In genomic region chr16:346587-346986, GRCh38 we compare ENCODE assay signal across 17 cellular contexts. TPM values are rescaled to one million over a fixed set of nuclear protein-coding genes. Genes with fewer than 3 reads are reported as not detected.
DNase-seq lines count a peak whose midpoint lies in the region; TF ChIP-seq lines count a peak whose summit lies in the region.
"Had no signal": no experiment of that assay in that cellular context is flagged by ENCODE, and none has a peak within 500 bp of the region (broad histone marks: within the 10 kb centered on the region; RNA-seq: fewer than 3 reads in every experiment).

No MANE protein-coding gene starts in this region.

- H3K9me3 ChIP-seq in H9 (ENCODE audit: control insufficient read depth, low read depth, low read length) (no peaks in the 10 kb centered on the region), osteoblast (ENCODE audit: low read depth, low read length) (no peaks in the 10 kb centered on the region), Karpas-422 (ENCODE audit: low read length) (no peaks in the 10 kb centered on the region)
- H3K9me3 ChIP-seq: BE2C, gastrocnemius medialis, SJSA1 had no signal

- H3K9ac ChIP-seq in H9 (ENCODE audit: extremely low read depth, insufficient read length, low read length) (no peak overlapping the region), Karpas-422 (ENCODE audit: low read length) (no peak overlapping the region)

- H3K9me3 Mint-ChIP-seq in H9 = no peaks in the 10 kb centered on the region

- H3K56ac ChIP-seq in H9 (ENCODE audit: insufficient read length, low read depth, low read length) = no peak overlapping the region

- H3K27ac ChIP-seq in H9 (ENCODE audit: insufficient read length, low read depth, low read length) (no peak overlapping the region), RWPE1 (peak overlapping the region; percentile 77), epithelial cell of prostate (peak overlapping the region; percentile 41), osteoblast (ENCODE audit: low read depth, low read length) (no peak overlapping the region), Karpas-422 (ENCODE audit: low read length) (no peak overlapping the region)
- H3K27ac ChIP-seq: gastrocnemius medialis, SJSA1 had no signal

- peaks cover 7% of the 10 kb centered on the region for H3K79me1 ChIP-seq in H9 (ENCODE audit: insufficient read depth, low read depth, low read length, poor library complexity, severe bottlenecking)

- no peak overlapping the region for H2BK20ac ChIP-seq in H9 (ENCODE audit: low read depth, low read length, poor library complexity, severe bottlenecking)

- H3K4me2 ChIP-seq in H9 (ENCODE audit: insufficient read depth, insufficient read length, low read length) (no peak overlapping the region), osteoblast (ENCODE audit: insufficient read depth, low read length) (no peak overlapping the region), Karpas-422 (ENCODE audit: low read depth, low read length, poor library complexity, severe bottlenecking) (no peak overlapping the region)

- H3K79me2 ChIP-seq in H9 (ENCODE audit: insufficient read depth, low read length) (peaks cover 37% of the 10 kb centered on the region; the same call in 1 of the 2 replicates), osteoblast (ENCODE audit: insufficient read depth, low read length) (peaks cover 90% of the 10 kb centered on the region), Karpas-422 (ENCODE audit: low read length) (peaks cover 94% of the 10 kb centered on the region)

- CTCF ChIA-PET in RWPE1 (lab: Yijun Ruan, JAX) = interaction anchor here (0.6 to 3.0 kb wide), 2 partner anchors 15 to 240 kb away, joined by 3 to 15 read pairs; no protein-coding TSS in a partner anchor

- H3K14ac ChIP-seq in H9 (ENCODE audit: insufficient read depth, low read length) = no peak overlapping the region

- no peak overlapping the region for H4K5ac ChIP-seq in H9 (ENCODE audit: insufficient read length, low read depth, low read length)

- H3K23me2 ChIP-seq in H9 (ENCODE audit: insufficient read length, low read depth, low read length, poor library complexity, severe bottlenecking) = no peaks in the 10 kb centered on the region

- H4K91ac ChIP-seq in H9 (ENCODE audit: insufficient read length, low read depth, low read length) = no peak overlapping the region

- H3K27me3 Mint-ChIP-seq in H9 (ENCODE audit: low read depth) = no peaks in the 10 kb centered on the region

- H2BK12ac ChIP-seq in H9 (ENCODE audit: insufficient read length, low read depth, low read length) = no peak overlapping the region

- POLR2A ChIA-PET in RWPE1 (lab: Yijun Ruan, JAX; ENCODE audit: low non-redundant PET) = no interaction called here

- H3K27me3 ChIP-seq in H9 (ENCODE audit: insufficient read depth, low read length) = no peaks in the 10 kb centered on the region
- H3K27me3 ChIP-seq in osteoblast (ENCODE audit: insufficient read depth, low read length) = no peaks in the 10 kb centered on the region
- no peaks in the 10 kb centered on the region for H3K27me3 ChIP-seq in Karpas-422 (ENCODE audit: low read length)
- H3K27me3 ChIP-seq: BE2C, gastrocnemius medialis, SJSA1 had no signal

- H3T11ph ChIP-seq in H9 (ENCODE audit: low read length) = no peak overlapping the region

- H2BK5ac ChIP-seq in H9 (ENCODE audit: insufficient read length, low read length) = no peak overlapping the region

- no peak for TF ChIP-seq CTCF in H9 (conservative IDR thresholded peaks at IDR 0.05)
- TF ChIP-seq CTCF in RWPE1 (conservative IDR thresholded peaks at IDR 0.05; ENCODE audit: low read depth) = no peak
- no peak for TF ChIP-seq CTCF in osteoblast (IDR thresholded peaks at IDR 0.05; ENCODE audit: extremely low read depth, low read depth, low read length)

- H2AFZ ChIP-seq in H9 (ENCODE audit: low read length) (no peak overlapping the region), osteoblast (ENCODE audit: low read length) (no peak overlapping the region), Karpas-422 (ENCODE audit: low read length) (no peak overlapping the region)

- peaks cover 44 to 76% (median 50%) of the 10 kb centered on the region in 3 experiments for H3K36me3 Mint-ChIP-seq in H9 (ENCODE audit: insufficient read depth in 1 of 3, low read depth in 3 of 3)

- H3K4me3 ChIP-seq in osteoblast (ENCODE audit: insufficient read depth, low read length) = no peak overlapping the region
- H3K4me3 ChIP-seq in Karpas-422 (ENCODE audit: low read length) = no peak overlapping the region
- H3K4me3 ChIP-seq: gastrocnemius medialis, SJSA1 had no signal

- H3K9me2 ChIP-seq in Karpas-422 (replicated peaks; ENCODE audit: insufficient read depth, low read length) = no peaks in the 10 kb centered on the region

- H2AK5ac ChIP-seq in H9 (ENCODE audit: insufficient read length, low read length) = no peak overlapping the region

- no peak overlapping the region for H2BK120ac ChIP-seq in H9 (ENCODE audit: low read depth, low read length, poor library complexity, severe bottlenecking)

- WGBS in H9 (ENCODE audit: extremely low coverage, insufficient read length, low lambda C conversion rate) = no CpG with 5 or more reads among the region's 15 CpGs

- H4K20me1 ChIP-seq in H9 (ENCODE audit: control insufficient read depth, insufficient read depth, insufficient read length) (no peaks in the 10 kb centered on the region), osteoblast (ENCODE audit: insufficient read depth, low read length) (peaks cover 49% of the 10 kb centered on the region), Karpas-422 (ENCODE audit: insufficient read depth, low read depth, low read length) (peaks cover 20% of the 10 kb centered on the region)

- H2BK15ac ChIP-seq in H9 (ENCODE audit: low read depth, low read length) = no peak overlapping the region

- no peak overlapping the region for H3K18ac ChIP-seq in H9 (ENCODE audit: insufficient read length, low read depth, low read length)

- H4K8ac ChIP-seq in H9 (replicated peaks; ENCODE audit: insufficient read length, low read depth, low read length) = no peak overlapping the region

- H3K4me1 Mint-ChIP-seq in H9 = peaks cover 13 to 17% of the 10 kb centered on the region in 2 experiments

- H3K4me3 Mint-ChIP-seq in H9 = no peak overlapping the region

- H3K4me1 ChIP-seq in H9 (ENCODE audit: insufficient read depth, low read length) (no peaks in the 10 kb centered on the region; the same call in 1 of the 2 replicates), osteoblast (ENCODE audit: insufficient read depth, low read length) (peaks cover 5% of the 10 kb centered on the region), Karpas-422 (ENCODE audit: low read length) (peaks cover 28% of the 10 kb centered on the region)
- H3K4me1 ChIP-seq: BE2C had no signal

- H3K27ac Mint-ChIP-seq in H9 = peak overlapping the region in 2 of 3 experiments; percentile 8 to 14; a peak in 2 of 7 replicates

- DNase-seq in H9 (no peak), RWPE1 (ENCODE audit: low spot score) (peak; percentile 79), epithelial cell of prostate (ENCODE audit: low read depth, low spot score) (no peak), osteoblast (ENCODE audit: insufficient read length, low spot score, missing footprints) (peak; percentile 94), Karpas-422 (no peak), NK-92 (lab: John Stamatoyannopoulos, UW; ENCODE audit: unreplicated experiment) (no peak)
- no peak for DNase-seq in stimulated activated CD4-positive, alpha-beta T cell treated with anti-CD3 and anti-CD28 coated beads, Interleukin-4, amount 100 ng/mL, for 24 hours
- DNase-seq: activated CD4-positive, alpha-beta T cell treated with anti-CD3 and anti-CD28 coated beads for 1 hour; amniotic stem cell; BE2C; gastrocnemius medialis; NCI-H1105 treated with DMSO at 0.1 percent for 48 hours; NCI-H2107; NCI-H69; small intestine; T-helper 9 cell had no signal

- H3K36me3 ChIP-seq in osteoblast (ENCODE audit: insufficient read depth, low read length) (peaks cover 5% of the 10 kb centered on the region), Karpas-422 (ENCODE audit: insufficient read depth, low read length) (peaks cover 15% of the 10 kb centered on the region)

- H3K23ac ChIP-seq in H9 (ENCODE audit: insufficient read length, low read depth, low read length) = no peak overlapping the region

- H3K4ac ChIP-seq in H9 (ENCODE audit: low read depth, low read length) = no peak overlapping the region

RNA-seq across cellular contexts. Expression of gene AXIN1, which starts 5.9 kb away (rescaled TPM):
- 50.9 and 52.5 TPM in 2 replicates for total RNA-seq in H9 (2021)
- total RNA-seq in osteoblast = 21.5 and 21.7 TPM in 2 replicates
- total RNA-seq in Karpas-422 (2014; rRNA removed; shearing (Covaris generic); ENCODE audit: low replicate concordance) = 14.6 and 46.4 TPM in 2 replicates

RNA-seq across cellular contexts. Expression of gene MRPL28, which starts 23.8 kb away (rescaled TPM):
- total RNA-seq in H9 (2021) (154 TPM in 2 replicates), osteoblast (50.7 and 55.4 TPM in 2 replicates)
- 38.1 and 103 TPM in 2 replicates for total RNA-seq in Karpas-422 (2014; rRNA removed; shearing (Covaris generic); ENCODE audit: low replicate concordance)

RNA-seq across cellular contexts. Expression of gene PGAP6, which starts 35.2 kb away (rescaled TPM):
- 111 and 114 TPM in 2 replicates for total RNA-seq in H9 (2021)
- total RNA-seq in osteoblast = 40.1 and 54.3 TPM in 2 replicates
- 50.0 and 58.1 TPM in 2 replicates for total RNA-seq in Karpas-422 (2014; rRNA removed; shearing (Covaris generic); ENCODE audit: low replicate concordance)

RNA-seq across cellular contexts. Expression of gene NME4, which starts 50.4 kb away (rescaled TPM):
- total RNA-seq in H9 (2021) (319 and 320 TPM in 2 replicates), osteoblast (77.2 and 83.6 TPM in 2 replicates)
- total RNA-seq in Karpas-422 (2014; rRNA removed; shearing (Covaris generic); ENCODE audit: low replicate concordance) = 102 and 190 TPM in 2 replicates

RNA-seq across cellular contexts. Expression of gene DECR2, which starts 55.1 kb away (rescaled TPM):
- total RNA-seq in H9 (2021) = 38.8 and 39.3 TPM in 2 replicates
- 18.1 and 24.5 TPM in 2 replicates for total RNA-seq in osteoblast
- 5.3 and 10.4 TPM in 2 replicates for total RNA-seq in Karpas-422 (2014; rRNA removed; shearing (Covaris generic); ENCODE audit: low replicate concordance)

Comparison
In these comparisons a context has a peak if more than half of its experiments do, and no peak if none do; other contexts are left out.
1. DNase-seq: peak in RWPE1 (single experiment) and osteoblast (single experiment); none in H9 (single experiment), epithelial cell of prostate (single experiment), stimulated activated CD4-positive, alpha-beta T cell treated with anti-CD3 and anti-CD28 coated beads, Interleukin-4, amount 100 ng/mL, for 24 hours (single experiment), Karpas-422 (single experiment) and NK-92 (single experiment).
2. H3K27ac ChIP-seq: peak in RWPE1 (single experiment) and epithelial cell of prostate (single experiment); none in H9 (single experiment), osteoblast (single experiment) and Karpas-422 (single experiment).